1 cellular context compared by ENCODE assay signal in genomic region chr4:78776031-78776728, GRCh38.
TF ChIP-seq lines count a peak whose summit lies in the region.

Gene BMP2K (plus strand): TSS chr4:78776350. CDS start chr4:78776544, 194 bp downstream.

TF ChIP-seq in K562, 482 proteins besides CTCF, POLR2A, EP300 and RAD21 (continued from another document and continues in another):
- TF ChIP-seq PATZ1 (CRISPR knock-in tag; IDR thresholded peaks at IDR 0.05; ENCODE audit: borderline replicate concordance) (no peak), POLR3A (IDR thresholded peaks at IDR 0.05; ENCODE audit: borderline replicate concordance, extremely low read depth, insufficient read depth, insufficient read length) (no peak), FOSL1 (tag; conservative IDR thresholded peaks at IDR 0.05) (no peak; the same call in 1 of the 2 replicates), SMAD1 (IDR thresholded peaks at IDR 0.05; ENCODE audit: low read depth, low read length, partially characterized antibody) (peak; percentile 63), IFI16 (CRISPR knock-in tag; IDR thresholded peaks at IDR 0.05) (no peak), CAMTA2 (CRISPR knock-in tag; conservative IDR thresholded peaks at IDR 0.05) (no peak), ESRRA (IDR thresholded peaks at IDR 0.05; ENCODE audit: borderline replicate concordance, low read depth) (no peak), NCOA2 (IDR thresholded peaks at IDR 0.05; ENCODE audit: partially characterized antibody in 2 of 2) (no peak), NFE2L1 (tag; IDR thresholded peaks at IDR 0.05; ENCODE audit: borderline replicate concordance, low read depth) (no peak), RNF2 (IDR thresholded peaks at IDR 0.05) (no peak), TSC22D4 (tag; IDR thresholded peaks at IDR 0.05) (no peak), ZBTB12 (CRISPR knock-in tag; IDR thresholded peaks at IDR 0.05) (no peak), KLF1 (tag; IDR thresholded peaks at IDR 0.05) (no peak), NUFIP1 (IDR thresholded peaks at IDR 0.05; ENCODE audit: partially characterized antibody) (no peak), RAD51 (IDR thresholded peaks at IDR 0.05; ENCODE audit: borderline replicate concordance, low read depth) (no peak), HDAC6 (IDR thresholded peaks at IDR 0.05; ENCODE audit: low read depth, low read length) (no peak), RERE (CRISPR knock-in tag; IDR thresholded peaks at IDR 0.05; ENCODE audit: borderline replicate concordance) (no peak), SMARCC2 (IDR thresholded peaks at IDR 0.05; ENCODE audit: low read depth) (no peak), ZNF263 (CRISPR knock-in tag; IDR thresholded peaks at IDR 0.05; ENCODE audit: borderline replicate concordance) (no peak), WHSC1 (IDR thresholded peaks at IDR 0.05; ENCODE audit: low read length) (no peak), CBX2 (IDR thresholded peaks at IDR 0.05; ENCODE audit: insufficient read depth, low read length, poor library complexity, severe bottlenecking) (no peak), ZMIZ1 (IDR thresholded peaks at IDR 0.05; ENCODE audit: low read depth in 2 of 2, low read length in 2 of 2) (no peak), MAFF (IDR thresholded peaks at IDR 0.05; ENCODE audit: low read length) (no peak), CBFA2T2 (conservative IDR thresholded peaks at IDR 0.05) (no peak), IRF1 (CRISPR knock-in tag; IDR thresholded peaks at IDR 0.05; ENCODE audit: borderline replicate concordance) (no peak), ZNF184 (CRISPR knock-in tag; IDR thresholded peaks at IDR 0.05) (no peak), ZNF780A (CRISPR knock-in tag; IDR thresholded peaks at IDR 0.05) (no peak)
- TF ChIP-seq, protein P1, sequence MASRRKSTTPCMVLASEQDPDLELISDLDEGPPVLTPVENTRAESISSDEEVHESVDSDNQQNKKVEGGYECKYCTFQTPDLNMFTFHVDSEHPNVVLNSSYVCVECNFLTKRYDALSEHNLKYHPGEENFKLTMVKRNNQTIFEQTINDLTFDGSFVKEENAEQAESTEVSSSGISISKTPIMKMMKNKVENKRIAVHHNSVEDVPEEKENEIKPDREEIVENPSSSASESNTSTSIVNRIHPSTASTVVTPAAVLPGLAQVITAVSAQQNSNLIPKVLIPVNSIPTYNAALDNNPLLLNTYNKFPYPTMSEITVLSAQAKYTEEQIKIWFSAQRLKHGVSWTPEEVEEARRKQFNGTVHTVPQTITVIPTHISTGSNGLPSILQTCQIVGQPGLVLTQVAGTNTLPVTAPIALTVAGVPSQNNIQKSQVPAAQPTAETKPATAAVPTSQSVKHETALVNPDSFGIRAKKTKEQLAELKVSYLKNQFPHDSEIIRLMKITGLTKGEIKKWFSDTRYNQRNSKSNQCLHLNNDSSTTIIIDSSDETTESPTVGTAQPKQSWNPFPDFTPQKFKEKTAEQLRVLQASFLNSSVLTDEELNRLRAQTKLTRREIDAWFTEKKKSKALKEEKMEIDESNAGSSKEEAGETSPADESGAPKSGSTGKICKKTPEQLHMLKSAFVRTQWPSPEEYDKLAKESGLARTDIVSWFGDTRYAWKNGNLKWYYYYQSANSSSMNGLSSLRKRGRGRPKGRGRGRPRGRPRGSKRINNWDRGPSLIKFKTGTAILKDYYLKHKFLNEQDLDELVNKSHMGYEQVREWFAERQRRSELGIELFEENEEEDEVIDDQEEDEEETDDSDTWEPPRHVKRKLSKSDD (conservative IDR thresholded peaks at IDR 0.05; ENCODE audit: low read length) = no peak
- TF ChIP-seq, protein P2, sequence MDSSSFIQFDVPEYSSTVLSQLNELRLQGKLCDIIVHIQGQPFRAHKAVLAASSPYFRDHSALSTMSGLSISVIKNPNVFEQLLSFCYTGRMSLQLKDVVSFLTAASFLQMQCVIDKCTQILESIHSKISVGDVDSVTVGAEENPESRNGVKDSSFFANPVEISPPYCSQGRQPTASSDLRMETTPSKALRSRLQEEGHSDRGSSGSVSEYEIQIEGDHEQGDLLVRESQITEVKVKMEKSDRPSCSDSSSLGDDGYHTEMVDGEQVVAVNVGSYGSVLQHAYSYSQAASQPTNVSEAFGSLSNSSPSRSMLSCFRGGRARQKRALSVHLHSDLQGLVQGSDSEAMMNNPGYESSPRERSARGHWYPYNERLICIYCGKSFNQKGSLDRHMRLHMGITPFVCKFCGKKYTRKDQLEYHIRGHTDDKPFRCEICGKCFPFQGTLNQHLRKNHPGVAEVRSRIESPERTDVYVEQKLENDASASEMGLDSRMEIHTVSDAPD (CRISPR knock-in tag; IDR thresholded peaks at IDR 0.05) = no peak
- TF ChIP-seq, protein P3, sequence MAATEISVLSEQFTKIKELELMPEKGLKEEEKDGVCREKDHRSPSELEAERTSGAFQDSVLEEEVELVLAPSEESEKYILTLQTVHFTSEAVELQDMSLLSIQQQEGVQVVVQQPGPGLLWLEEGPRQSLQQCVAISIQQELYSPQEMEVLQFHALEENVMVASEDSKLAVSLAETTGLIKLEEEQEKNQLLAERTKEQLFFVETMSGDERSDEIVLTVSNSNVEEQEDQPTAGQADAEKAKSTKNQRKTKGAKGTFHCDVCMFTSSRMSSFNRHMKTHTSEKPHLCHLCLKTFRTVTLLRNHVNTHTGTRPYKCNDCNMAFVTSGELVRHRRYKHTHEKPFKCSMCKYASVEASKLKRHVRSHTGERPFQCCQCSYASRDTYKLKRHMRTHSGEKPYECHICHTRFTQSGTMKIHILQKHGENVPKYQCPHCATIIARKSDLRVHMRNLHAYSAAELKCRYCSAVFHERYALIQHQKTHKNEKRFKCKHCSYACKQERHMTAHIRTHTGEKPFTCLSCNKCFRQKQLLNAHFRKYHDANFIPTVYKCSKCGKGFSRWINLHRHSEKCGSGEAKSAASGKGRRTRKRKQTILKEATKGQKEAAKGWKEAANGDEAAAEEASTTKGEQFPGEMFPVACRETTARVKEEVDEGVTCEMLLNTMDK (IDR thresholded peaks at IDR 0.05; ENCODE audit: borderline replicate concordance, insufficient read depth, low read depth, low read length, poor library complexity, severe bottlenecking) = peak; percentile 11
- TF ChIP-seq, protein P4, sequence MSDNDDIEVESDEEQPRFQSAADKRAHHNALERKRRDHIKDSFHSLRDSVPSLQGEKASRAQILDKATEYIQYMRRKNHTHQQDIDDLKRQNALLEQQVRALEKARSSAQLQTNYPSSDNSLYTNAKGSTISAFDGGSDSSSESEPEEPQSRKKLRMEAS (CRISPR knock-in tag; IDR thresholded peaks at IDR 0.05) = no peak
